ENCODE assay signal across 27 cellular contexts in the genomic region with DNA sequence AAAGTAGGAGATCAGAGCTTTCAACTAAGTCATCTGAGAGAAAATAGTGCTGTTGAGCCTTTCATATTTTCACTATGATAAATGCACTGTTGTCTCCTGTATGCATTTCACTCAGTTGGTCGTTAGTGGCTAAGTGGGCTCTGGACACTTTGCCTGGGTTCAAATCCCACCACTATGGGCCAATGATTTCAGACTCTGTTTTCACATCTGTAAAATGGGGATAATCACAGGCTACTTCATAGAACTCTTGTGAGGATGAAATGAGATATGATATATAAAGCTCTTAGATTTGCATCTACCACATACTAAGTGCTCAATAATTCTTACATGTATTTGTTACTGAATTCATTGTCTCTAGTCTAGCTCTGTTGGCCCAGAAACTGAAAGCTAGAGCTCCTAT.
"Had no signal": no experiment of that assay in that cellular context is flagged by ENCODE, and none has a peak within 500 bp of the region (broad histone marks: within the 10 kb centered on the region; RNA-seq: fewer than 3 reads in every experiment).

No MANE protein-coding gene starts in this region.

- FAIRE-seq: urothelium cell line had no signal

- H3K9me3 ChIP-seq: stomach, suprapubic skin, testis, thoracic aorta, thyroid gland, tibial artery, tibial nerve, transverse colon, upper lobe of left lung, upper lobe of right lung, uterus, vagina had no signal

- H3K27me3 ChIP-seq: stomach, suprapubic skin, testis, thyroid gland, tibial artery, tibial nerve, transverse colon, upper lobe of left lung, upper lobe of right lung, uterus, vagina had no signal

- ATAC-seq: stimulated activated memory B cell treated with anti-CD40 and anti-IgM and Interleukin-4, amounts not matched to agents 10 μg/mL and 1 μg/mL and 100 μg/mL, for 72 hours; stimulated activated naive CD8-positive, alpha-beta T cell treated with anti-CD3 and anti-CD28 coated beads, Interleukin-15, amount 100 ng/mL, for 72 hours; stimulated activated naive CD8-positive, alpha-beta T cell treated with anti-CD3 and anti-CD28 coated beads, Interleukin-15, Interleukin-2, amounts not matched to agents 100 U/mL and 50 U/mL, for 24 hours; upper lobe of right lung had no signal

- H3K36me3 ChIP-seq: suprapubic skin, thoracic aorta, thyroid gland, tibial artery, tibial nerve, transverse colon, upper lobe of left lung, upper lobe of right lung, uterus, vagina had no signal

- H3K36me3 Mint-ChIP-seq: stimulated activated effector memory CD8-positive, alpha-beta T cell treated with anti-CD3 and anti-CD28 coated beads, Interleukin-12 subunit alpha, Interleukin-12 subunit beta, amount 100 ng/mL, for 72 hours; stimulated activated memory B cell treated with anti-CD40 and anti-IgM and Interleukin-4, amounts not matched to agents 10 μg/mL and 1 μg/mL and 100 μg/mL, for 72 hours had no signal

- H3K27me3 Mint-ChIP-seq: stimulated activated memory B cell treated with anti-CD40 and anti-IgM and Interleukin-4, amounts not matched to agents 10 μg/mL and 1 μg/mL and 100 μg/mL, for 72 hours; stimulated activated naive CD8-positive, alpha-beta T cell treated with anti-CD3 and anti-CD28 coated beads, Interleukin-15, amount 100 ng/mL, for 72 hours; stimulated activated naive CD8-positive, alpha-beta T cell treated with anti-CD3 and anti-CD28 coated beads, Interleukin-15, Interleukin-2, amounts not matched to agents 100 ng/mL and 50 ng/mL, for 24 hours; type B pancreatic cell had no signal

- H3K4me3 ChIP-seq: stomach, suprapubic skin, testis, thoracic aorta, thyroid gland, tibial artery, tibial nerve, transverse colon, upper lobe of left lung, upper lobe of right lung, uterus, vagina had no signal

- H3K27ac ChIP-seq: stomach, suprapubic skin, testis, thoracic aorta, tibial artery, tibial nerve, transverse colon, upper lobe of left lung, upper lobe of right lung, uterus, vagina had no signal

- DNase-seq: stimulated activated CD4-positive, alpha-beta T cell treated with anti-CD3 and anti-CD28 coated beads, Interleukin-2, amount 100 ng/mL, for 48 hours; stimulated activated CD4-positive, alpha-beta T cell treated with anti-CD3 and anti-CD28 coated beads, Interleukin-4, amount 100 ng/mL, for 1 hour; stimulated activated CD4-positive, alpha-beta T cell treated with anti-CD3 and anti-CD28 coated beads, Interleukin-4, amount 100 ng/mL, for 24 hours; stimulated activated CD4-positive, alpha-beta T cell treated with anti-CD3 and anti-CD28 coated beads, Interleukin-4, amount 100 ng/mL, for 4 hours; stimulated activated CD8-positive, alpha-beta memory T cell treated with anti-CD3 and anti-CD28 coated beads, Interleukin-4, amount 100 ng/mL, for 48 hours; stimulated activated naive CD4-positive, alpha-beta T cell; stimulated activated naive CD4-positive, alpha-beta T cell treated with Interleukin-2 at 50 U/mL for 16 hours; stimulated activated naive CD8-positive, alpha-beta T cell treated with anti-CD3 and anti-CD28 coated beads, Interleukin-15, amount 100 ng/mL, for 72 hours; stimulated activated naive CD8-positive, alpha-beta T cell treated with anti-CD3 and anti-CD28 coated beads, Interleukin-15, Interleukin-2, amounts not matched to agents 100 U/mL and 50 U/mL, for 24 hours; stomach; substantia nigra; testis; thyroid gland; tibial artery; transverse colon; upper lobe of left lung; upper lobe of right lung; uterus had no signal

- H3K27ac Mint-ChIP-seq: stimulated activated effector memory CD8-positive, alpha-beta T cell treated with anti-CD3 and anti-CD28 coated beads, Interleukin-12 subunit alpha, Interleukin-12 subunit beta, amount 100 ng/mL, for 72 hours; stimulated activated memory B cell treated with anti-CD40 and anti-IgM and Interleukin-4, amounts not matched to agents 10 μg/mL and 1 μg/mL and 100 μg/mL, for 72 hours; stimulated activated naive CD8-positive, alpha-beta T cell treated with anti-CD3 and anti-CD28 coated beads, Interleukin-15, amount 100 ng/mL, for 72 hours; stimulated activated naive CD8-positive, alpha-beta T cell treated with anti-CD3 and anti-CD28 coated beads, Interleukin-15, Interleukin-2, amounts not matched to agents 100 ng/mL and 50 ng/mL, for 24 hours; type B pancreatic cell had no signal

- H3K4me1 Mint-ChIP-seq: stimulated activated effector memory CD8-positive, alpha-beta T cell treated with anti-CD3 and anti-CD28 coated beads, Interleukin-12 subunit alpha, Interleukin-12 subunit beta, amount 100 ng/mL, for 72 hours; stimulated activated memory B cell treated with anti-CD40 and anti-IgM and Interleukin-4, amounts not matched to agents 10 μg/mL and 1 μg/mL and 100 μg/mL, for 72 hours; stimulated activated naive CD8-positive, alpha-beta T cell treated with anti-CD3 and anti-CD28 coated beads, Interleukin-15, amount 100 ng/mL, for 72 hours had no signal

- H3K9me3 Mint-ChIP-seq: stimulated activated effector memory CD8-positive, alpha-beta T cell treated with anti-CD3 and anti-CD28 coated beads, Interleukin-12 subunit alpha, Interleukin-12 subunit beta, amount 100 ng/mL, for 72 hours; stimulated activated memory B cell treated with anti-CD40 and anti-IgM and Interleukin-4, amounts not matched to agents 10 μg/mL and 1 μg/mL and 100 μg/mL, for 72 hours; stimulated activated naive CD8-positive, alpha-beta T cell treated with anti-CD3 and anti-CD28 coated beads, Interleukin-15, amount 100 ng/mL, for 72 hours; stimulated activated naive CD8-positive, alpha-beta T cell treated with anti-CD3 and anti-CD28 coated beads, Interleukin-15, Interleukin-2, amounts not matched to agents 100 ng/mL and 50 ng/mL, for 24 hours; type B pancreatic cell had no signal

- H3K4me3 Mint-ChIP-seq: stimulated activated effector memory CD8-positive, alpha-beta T cell treated with anti-CD3 and anti-CD28 coated beads, Interleukin-12 subunit alpha, Interleukin-12 subunit beta, amount 100 ng/mL, for 72 hours; stimulated activated memory B cell treated with anti-CD40 and anti-IgM and Interleukin-4, amounts not matched to agents 10 μg/mL and 1 μg/mL and 100 μg/mL, for 72 hours; stimulated activated naive CD8-positive, alpha-beta T cell treated with anti-CD3 and anti-CD28 coated beads, Interleukin-15, amount 100 ng/mL, for 72 hours; stimulated activated naive CD8-positive, alpha-beta T cell treated with anti-CD3 and anti-CD28 coated beads, Interleukin-15, Interleukin-2, amounts not matched to agents 100 ng/mL and 50 ng/mL, for 24 hours; type B pancreatic cell had no signal

- H3K4me1 ChIP-seq: suprapubic skin, testis had no signal
